24 cellular contexts compared by ENCODE assay signal in the genomic region with DNA sequence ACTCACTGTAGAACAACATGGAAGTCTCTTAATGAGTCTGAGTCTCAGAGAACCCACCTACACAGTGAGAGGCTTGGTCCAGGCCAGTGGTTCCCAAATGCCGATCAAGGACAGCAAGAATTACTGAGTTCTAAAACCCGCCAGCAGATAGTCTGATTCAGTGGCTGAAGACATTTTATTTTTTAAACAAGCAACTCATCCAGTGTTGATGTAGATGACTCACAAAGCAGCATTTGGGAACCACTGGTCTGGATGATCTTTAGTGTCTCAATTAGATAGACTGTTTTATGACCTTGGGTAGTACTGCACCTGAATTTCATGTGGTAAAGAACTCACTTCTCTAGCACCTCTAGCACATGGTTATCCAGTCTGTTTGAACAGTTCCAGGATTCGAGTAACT.
A peak's percentile ranks its signal among the peaks of the same experiment; 100 is the strongest.
DNase-seq lines count a peak whose midpoint lies in the region; ATAC-seq and TF ChIP-seq lines count a peak whose summit lies in the region.
"Had no signal": no experiment of that assay in that cellular context is flagged by ENCODE, and none has a peak within 500 bp of the region (broad histone marks: within the 10 kb centered on the region; RNA-seq: fewer than 3 reads in every experiment).

No MANE protein-coding gene starts in this region.

- H3K9ac ChIP-seq in mammary epithelial cell (ENCODE audit: insufficient read depth, low read length): no peak overlapping the region
- H3K9ac ChIP-seq: KMS-11, parathyroid adenoma had no signal

- BruUV-seq in mammary epithelial cell (replicated peaks; lab: Mats Ljungman, UMichigan): no TSS peak
- no TSS peak for BruUV-seq in Calu3 (replicated peaks; lab: Mats Ljungman, UMichigan)

- intact Hi-C loops in mammary epithelial cell (cut with micrococcal nuclease): loop anchor here (1.0 kb wide), 1 partner anchor 20 kb away; no protein-coding TSS in a partner anchor
- intact Hi-C loops in thyroid gland (cut with DNase I): no loop called here
- intact Hi-C loops in Right ventricle myocardium inferior (cut with DNase I): no loop called here
- intact Hi-C loops in Calu3 (cut with micrococcal nuclease; ENCODE audit: unreplicated experiment): no loop called here

- no peak for TF ChIP-seq CTCF in mammary epithelial cell (conservative IDR thresholded peaks at IDR 0.05 in 1 of 2, IDR thresholded peaks at IDR 0.05 in 1 of 2; ENCODE audit: extremely low read depth in 1 of 2, insufficient read depth in 1 of 2, low read depth in 1 of 2, low read length in 2 of 2)
- no peak for TF ChIP-seq CTCF in kidney epithelial cell (IDR thresholded peaks at IDR 0.05; ENCODE audit: insufficient read depth, low read length, poor library complexity, severe bottlenecking)
- TF ChIP-seq CTCF in thyroid gland (IDR thresholded peaks at IDR 0.05): no peak
- TF ChIP-seq CTCF in Calu3 (IDR thresholded peaks at IDR 0.05; ENCODE audit: unreplicated experiment): no peak

- CTCF ChIA-PET in mammary epithelial cell (lab: Charles Lee; ENCODE audit: low non-redundant PET) (no interaction called here), Calu3 (lab: Charles Lee) (no interaction called here)

- no peak overlapping the region for H3K4me3 Mint-ChIP-seq in Calu3 (ENCODE audit: low read depth, unreplicated experiment)
- H3K4me3 Mint-ChIP-seq: activated CD4-positive, alpha-beta T cell treated with anti-CD3 and anti-CD28 coated beads, Interleukin-2, amount 10 ng/mL, durations not matched to agents 24 days and 14 days; CD14-positive monocyte; central memory CD8-positive, alpha-beta T cell; naive thymus-derived CD8-positive, alpha-beta T cell had no signal

- H3K36me3 ChIP-seq in mammary epithelial cell (ENCODE audit: insufficient read depth, low read length) (peaks cover 41% of the 10 kb centered on the region), kidney epithelial cell (ENCODE audit: control insufficient read depth, insufficient read depth, low read length) (no peaks in the 10 kb centered on the region), thyroid gland (no peaks in the 10 kb centered on the region)

- H2AFZ ChIP-seq in mammary epithelial cell (ENCODE audit: low read depth, low read length): no peak overlapping the region
- H2AFZ ChIP-seq: parathyroid adenoma had no signal

- WGBS in mammary epithelial cell (ENCODE audit: low coverage, missing lambda C conversion rate): 97% methylated on average over 3 of the region's 3 CpGs
- 97 to 98% methylated on average over 3 of the region's 3 CpGs for WGBS in thyroid gland, 2 donors

- H3K4me1 Mint-ChIP-seq in Calu3 (ENCODE audit: low read depth, unreplicated experiment): no peaks in the 10 kb centered on the region
- H3K4me1 Mint-ChIP-seq: activated CD4-positive, alpha-beta T cell treated with anti-CD3 and anti-CD28 coated beads, Interleukin-2, amount 10 ng/mL, durations not matched to agents 24 days and 14 days; CD14-positive monocyte had no signal

- no peaks in the 10 kb centered on the region for H3K27me3 ChIP-seq in mammary epithelial cell (ENCODE audit: insufficient read depth, low read length)
- no peaks in the 10 kb centered on the region for H3K27me3 ChIP-seq in kidney epithelial cell (ENCODE audit: control insufficient read depth, insufficient read depth, low read length)
- H3K27me3 ChIP-seq in thyroid gland: no peaks in the 10 kb centered on the region
- H3K27me3 ChIP-seq: esophagus squamous epithelium, stomach had no signal

- ATAC-seq in Right ventricle myocardium inferior: no peak
- ATAC-seq: naive thymus-derived CD8-positive, alpha-beta T cell had no signal

- H3K9me3 ChIP-seq in mammary epithelial cell (replicated peaks; ENCODE audit: insufficient read depth, low read length): no peaks in the 10 kb centered on the region
- H3K9me3 ChIP-seq in thyroid gland: no peaks in the 10 kb centered on the region
- H3K9me3 ChIP-seq: esophagus squamous epithelium, stomach had no signal

- no peaks in the 10 kb centered on the region for H3K27me3 Mint-ChIP-seq in Calu3 (ENCODE audit: unreplicated experiment)
- H3K27me3 Mint-ChIP-seq: activated CD4-positive, alpha-beta T cell treated with anti-CD3 and anti-CD28 coated beads, Interleukin-2, amount 10 ng/mL, durations not matched to agents 24 days and 14 days; central memory CD8-positive, alpha-beta T cell; naive thymus-derived CD8-positive, alpha-beta T cell had no signal

- H3K36me3 Mint-ChIP-seq in Calu3 (ENCODE audit: insufficient read depth, unreplicated experiment): no peaks in the 10 kb centered on the region

- H3K27ac ChIP-seq in mammary epithelial cell (ENCODE audit: insufficient read depth, low read depth, low read length) (no peak overlapping the region), thyroid gland (no peak overlapping the region)
- H3K27ac ChIP-seq: esophagus squamous epithelium, KMS-11, parathyroid adenoma, RWPE1, stomach had no signal

- H3K79me2 ChIP-seq in mammary epithelial cell (ENCODE audit: insufficient read depth, low read length): peaks cover 81% of the 10 kb centered on the region
- H3K79me2 ChIP-seq: parathyroid adenoma had no signal

- H3K9me3 Mint-ChIP-seq in Calu3 (ENCODE audit: low read depth, unreplicated experiment): no peaks in the 10 kb centered on the region
- H3K9me3 Mint-ChIP-seq: CD14-positive monocyte; central memory CD8-positive, alpha-beta T cell had no signal

- H3K4me2 ChIP-seq in mammary epithelial cell (ENCODE audit: insufficient read depth, low read depth, low read length): no peak overlapping the region
- H3K4me2 ChIP-seq: KMS-11 had no signal

- H4K20me1 ChIP-seq in mammary epithelial cell (ENCODE audit: insufficient read depth, low read length): no peaks in the 10 kb centered on the region

- TF ChIP-seq POLR2A in thyroid gland (IDR thresholded peaks at IDR 0.05): no peak

- H3K4me3 ChIP-seq in mammary epithelial cell (replicated peaks in 1 of 3; ENCODE audit: insufficient read depth in 1 of 3, low read depth in 2 of 3, low read length in 3 of 3): no peak overlapping the region
- H3K4me3 ChIP-seq in kidney epithelial cell (ENCODE audit: low read depth, low read length): no peak overlapping the region
- no peak overlapping the region for H3K4me3 ChIP-seq in thyroid gland (replicated peaks in 1 of 3)
- H3K4me3 ChIP-seq: esophagus squamous epithelium, stomach had no signal

- dilution Hi-C loops in mammary epithelial cell (cut with HindIII; ENCODE audit: low sequenced_read_pairs): no loop called here

- peaks cover 17% of the 10 kb centered on the region for H3K4me1 ChIP-seq in mammary epithelial cell (ENCODE audit: insufficient read depth, low read length)
- H3K4me1 ChIP-seq in thyroid gland: peaks cover 0 to 3% of the 10 kb centered on the region in 2 donors
- H3K4me1 ChIP-seq: parathyroid adenoma, stomach had no signal

- in situ Hi-C loops in mammary epithelial cell (cut with MboI; ENCODE audit: low sequenced_read_pairs in 2 of 2): no loop called here

- no peak overlapping the region for H3K27ac Mint-ChIP-seq in Calu3 (ENCODE audit: unreplicated experiment)
- H3K27ac Mint-ChIP-seq: activated CD4-positive, alpha-beta T cell treated with anti-CD3 and anti-CD28 coated beads, Interleukin-2, amount 10 ng/mL, durations not matched to agents 24 days and 14 days; naive thymus-derived CD8-positive, alpha-beta T cell had no signal

- DNase-seq in AG08395 (ENCODE audit: low spot score) (peak; percentile 29), HCEC 1CT (peak; percentile 37), mammary epithelial cell (peak; percentile 39), kidney epithelial cell (ENCODE audit: low read depth) (peak; percentile 42), NCI-H345 treated with DMSO at 0.1 percent for 48 hours (lab: John Stamatoyannopoulos, UW; ENCODE audit: unreplicated experiment) (no peak), thyroid gland (no peak), Right ventricle myocardium inferior (ENCODE audit: missing footprints) (no peak), Calu3 (no peak)
- DNase-seq: activated CD4-positive, alpha-beta T cell treated with anti-CD3 and anti-CD28 coated beads, Interleukin-2, amount 10 ng/mL, durations not matched to agents 24 days and 14 days; activated gamma-delta T cell; amniotic stem cell; DMS 273 treated with DMSO at 0.1 percent for 48 hours; esophagus squamous epithelium; islet precursor cell; mesendoderm; naive thymus-derived CD8-positive, alpha-beta T cell; NCI-H1092; NCI-H2029 treated with DMSO at 0.1 percent for 48 hours; stomach had no signal

Comparison
In these comparisons a context has a peak if more than half of its experiments do, and no peak if none do; other contexts are left out.
1. DNase-seq: peak in AG08395 (single experiment), HCEC 1CT (single experiment), mammary epithelial cell (single experiment) and kidney epithelial cell (single experiment); none in NCI-H345 treated with DMSO at 0.1 percent for 48 hours (single experiment), thyroid gland (0 of 2), Right ventricle myocardium inferior (single experiment) and Calu3 (single experiment).